34 cellular contexts compared by ENCODE assay signal in genomic region chr14:87179936-87180335, GRCh38.
"Had no signal": no experiment of that assay in that cellular context is flagged by ENCODE, and none has a peak within 500 bp of the region (broad histone marks: within the 10 kb centered on the region; RNA-seq: fewer than 3 reads in every experiment).

No MANE protein-coding gene starts in this region.

- H3K4me3 ChIP-seq: ascending aorta, Peyer's patch had no signal

- H3K27ac ChIP-seq: ascending aorta, Peyer's patch, RWPE1, VCaP had no signal

- ATAC-seq: activated CD8-positive, alpha-beta memory T cell treated with anti-CD3 and anti-CD28 coated beads, Interleukin-2, amount 10 ng/mL, durations not matched to agents 7 days and 5 days; activated T-cell treated with anti-CD3 and anti-CD28 coated beads, Interleukin-2, amount 50 U/mL, for 72 hours; PC-3; Right ventricle myocardium inferior had no signal

- H3K4me1 ChIP-seq: ascending aorta, Peyer's patch had no signal

- DNase-seq: activated B cell treated with CpG ODN at 0.5 μM for 24 hours; activated CD4-positive, alpha-beta memory T cell treated with anti-CD3 and anti-CD28 coated beads, Interleukin-2, amount 10 ng/mL, durations not matched to agents 7 days and 5 days; activated CD4-positive, alpha-beta T cell treated with anti-CD3 and anti-CD28 coated beads for 4 hours; activated CD4-positive, alpha-beta T cell treated with anti-CD3 and anti-CD28 coated beads, Interleukin-2, amount 50 U/mL, for 1 hour; activated CD4-positive, CD25-positive, alpha-beta regulatory T cell treated with anti-CD3 and anti-CD28 coated beads, Interleukin-2, amount 50 U/mL, for 72 hours; activated CD8-positive, alpha-beta memory T cell treated with anti-CD3 and anti-CD28 coated beads for 24 hours; activated CD8-positive, alpha-beta memory T cell treated with anti-CD3 and anti-CD28 coated beads, Interleukin-2, amount 10 ng/mL, durations not matched to agents 7 days and 5 days; activated CD8-positive, alpha-beta memory T cell treated with anti-CD3 and anti-CD28 coated beads, Interleukin-2, amount 50 U/mL, for 48 hours; activated gamma-delta T cell; activated naive CD4-positive, alpha-beta T cell treated with Interleukin-2 at 50 U/mL for 16 hours; activated naive CD8-positive, alpha-beta T cell treated with anti-CD3 and anti-CD28 coated beads, Interleukin-2, amount 10 ng/mL, durations not matched to agents 7 days and 5 days; activated T-cell treated with anti-CD3 and anti-CD28 coated beads, Interleukin-2, amount 50 U/mL, for 72 hours; amygdala; central memory CD4-positive, alpha-beta T cell; Karpas-422; KBM-7; NCI-H1105; NCI-H1436; NCI-H1694 treated with DMSO at 0.1 percent for 48 hours; NCI-H2029; NCI-H345; NCI-H524 treated with DMSO at 0.1 percent for 48 hours; NCI-H748 treated with DMSO at 0.1 percent for 48 hours; NK-92 treated with Interleukin-12 subunit alpha and Interleukin-12 subunit beta, amount 100 ng/mL, for 24 hours; PC-3; Peyer's patch; SW 1271; T-helper 1 cell; T-helper 2 cell; T-helper 9 cell had no signal

- H3K27me3 ChIP-seq: ascending aorta, Peyer's patch had no signal

- H3K36me3 ChIP-seq: ascending aorta, Peyer's patch had no signal

- H3K9me3 ChIP-seq: ascending aorta had no signal
